7 cellular contexts compared by ENCODE assay signal in the genomic region with DNA sequence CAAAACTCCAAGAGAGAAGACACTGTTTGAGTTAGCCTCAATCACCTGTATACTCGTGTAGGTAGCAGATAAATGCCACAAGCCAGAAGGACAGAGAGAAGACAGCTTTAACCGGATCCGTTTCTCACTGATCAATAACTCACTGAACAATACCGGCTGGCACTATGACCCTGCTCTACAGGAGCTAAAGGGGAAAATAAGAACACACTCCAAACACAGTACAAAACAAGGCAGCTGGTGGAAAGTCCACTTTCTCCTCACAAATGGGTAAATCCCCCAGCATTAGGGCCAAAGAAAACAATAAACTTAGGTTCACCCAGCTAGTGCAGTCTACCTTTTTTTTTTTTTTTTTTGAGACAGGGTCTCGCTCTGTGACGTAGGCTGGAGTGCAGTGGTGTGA.
"Had no signal": no experiment of that assay in that cellular context is flagged by ENCODE, and none has a peak within 500 bp of the region (broad histone marks: within the 10 kb centered on the region; RNA-seq: fewer than 3 reads in every experiment).

No MANE protein-coding gene starts in this region.

- H3K27ac ChIP-seq: GM23248 had no signal

- H3K4me1 ChIP-seq: HAP-1 had no signal

- H3K9ac ChIP-seq: GM23248 had no signal

- DNase-seq: GM23248, GOT3, H7, KG1 had no signal

- FAIRE-seq: HTR-8/SVneo had no signal

- H2AFZ ChIP-seq: GM23248 had no signal

- H3K36me3 ChIP-seq: HAP-1 had no signal

- ATAC-seq: HCT116 had no signal

- H3K4me3 ChIP-seq: GM23248, HAP-1 had no signal
